1 cellular context compared by ENCODE assay signal in the genomic region with DNA sequence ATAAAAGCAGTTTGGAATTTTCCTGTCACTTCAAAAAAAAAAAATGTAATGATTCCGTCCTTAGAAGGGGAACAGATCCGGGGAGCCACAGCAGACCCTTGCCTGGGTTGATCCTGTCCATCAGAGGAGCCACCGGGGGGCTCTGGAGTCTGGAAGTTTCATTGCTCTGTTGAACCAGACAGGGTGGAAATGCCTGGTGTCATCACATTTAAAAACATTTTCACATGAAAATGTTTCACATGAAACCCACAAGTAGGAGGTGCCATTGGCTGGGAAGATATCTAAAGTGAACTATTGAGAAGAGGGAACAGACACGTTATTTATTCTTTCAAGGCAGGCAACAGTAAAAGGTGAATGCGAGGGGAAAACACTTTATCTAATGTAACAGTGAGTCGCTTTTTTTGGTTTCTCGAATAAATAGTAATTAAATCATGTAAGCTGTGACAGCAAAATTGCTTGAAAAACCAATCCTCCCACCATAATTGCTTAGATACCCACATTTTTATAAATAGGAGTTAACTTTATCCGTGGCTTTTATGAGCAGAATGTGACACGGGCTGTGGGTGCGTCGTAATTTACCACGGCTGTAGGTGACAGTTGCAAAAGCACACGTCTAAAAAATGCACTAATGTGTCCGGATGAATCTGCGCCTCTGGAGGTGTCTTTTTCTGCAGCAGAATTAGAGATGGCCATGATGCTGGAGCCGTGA.
TF ChIP-seq lines count a peak whose summit lies in the region.

No MANE protein-coding gene starts in this region.

TF ChIP-seq in SK-N-SH, 30 proteins besides CTCF, POLR2A, EP300 and RAD21 (continued from another document):
- TF ChIP-seq, protein P1, sequence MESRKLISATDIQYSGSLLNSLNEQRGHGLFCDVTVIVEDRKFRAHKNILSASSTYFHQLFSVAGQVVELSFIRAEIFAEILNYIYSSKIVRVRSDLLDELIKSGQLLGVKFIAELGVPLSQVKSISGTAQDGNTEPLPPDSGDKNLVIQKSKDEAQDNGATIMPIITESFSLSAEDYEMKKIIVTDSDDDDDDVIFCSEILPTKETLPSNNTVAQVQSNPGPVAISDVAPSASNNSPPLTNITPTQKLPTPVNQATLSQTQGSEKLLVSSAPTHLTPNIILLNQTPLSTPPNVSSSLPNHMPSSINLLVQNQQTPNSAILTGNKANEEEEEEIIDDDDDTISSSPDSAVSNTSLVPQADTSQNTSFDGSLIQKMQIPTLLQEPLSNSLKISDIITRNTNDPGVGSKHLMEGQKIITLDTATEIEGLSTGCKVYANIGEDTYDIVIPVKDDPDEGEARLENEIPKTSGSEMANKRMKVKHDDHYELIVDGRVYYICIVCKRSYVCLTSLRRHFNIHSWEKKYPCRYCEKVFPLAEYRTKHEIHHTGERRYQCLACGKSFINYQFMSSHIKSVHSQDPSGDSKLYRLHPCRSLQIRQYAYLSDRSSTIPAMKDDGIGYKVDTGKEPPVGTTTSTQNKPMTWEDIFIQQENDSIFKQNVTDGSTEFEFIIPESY (IDR thresholded peaks at IDR 0.05; ENCODE audit: borderline replicate concordance, low read depth), result no peak
- no peak for TF ChIP-seq TEAD4 (IDR thresholded peaks at IDR 0.05; ENCODE audit: borderline replicate concordance, insufficient read depth)
- no peak for TF ChIP-seq RFX5 (IDR thresholded peaks at IDR 0.05; ENCODE audit: low read length)
- no peak for TF ChIP-seq RCOR1 (IDR thresholded peaks at IDR 0.05; ENCODE audit: low read length)
- TF ChIP-seq EZH2phosphoT487 (IDR thresholded peaks at IDR 0.05; ENCODE audit: borderline replicate concordance, low read depth), result no peak
- no peak for TF ChIP-seq FOSL2 (IDR thresholded peaks at IDR 0.05; ENCODE audit: borderline replicate concordance, low read depth)
- no peak for TF ChIP-seq USF2 (IDR thresholded peaks at IDR 0.05; ENCODE audit: borderline replicate concordance, low read depth, low read length)
- TF ChIP-seq FOXJ3 (CRISPR knock-in tag; IDR thresholded peaks at IDR 0.05), result no peak
- no peak for TF ChIP-seq GATA2 (CRISPR knock-in tag; IDR thresholded peaks at IDR 0.05)
- no peak for TF ChIP-seq POLR2AphosphoS5 (IDR thresholded peaks at IDR 0.05; ENCODE audit: low read depth, low read length)
- TF ChIP-seq, protein P2, sequence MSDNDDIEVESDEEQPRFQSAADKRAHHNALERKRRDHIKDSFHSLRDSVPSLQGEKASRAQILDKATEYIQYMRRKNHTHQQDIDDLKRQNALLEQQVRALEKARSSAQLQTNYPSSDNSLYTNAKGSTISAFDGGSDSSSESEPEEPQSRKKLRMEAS (IDR thresholded peaks at IDR 0.05; ENCODE audit: low read depth), result no peak
- TF ChIP-seq ELF1 (IDR thresholded peaks at IDR 0.05), result no peak
- TF ChIP-seq, protein P3, sequence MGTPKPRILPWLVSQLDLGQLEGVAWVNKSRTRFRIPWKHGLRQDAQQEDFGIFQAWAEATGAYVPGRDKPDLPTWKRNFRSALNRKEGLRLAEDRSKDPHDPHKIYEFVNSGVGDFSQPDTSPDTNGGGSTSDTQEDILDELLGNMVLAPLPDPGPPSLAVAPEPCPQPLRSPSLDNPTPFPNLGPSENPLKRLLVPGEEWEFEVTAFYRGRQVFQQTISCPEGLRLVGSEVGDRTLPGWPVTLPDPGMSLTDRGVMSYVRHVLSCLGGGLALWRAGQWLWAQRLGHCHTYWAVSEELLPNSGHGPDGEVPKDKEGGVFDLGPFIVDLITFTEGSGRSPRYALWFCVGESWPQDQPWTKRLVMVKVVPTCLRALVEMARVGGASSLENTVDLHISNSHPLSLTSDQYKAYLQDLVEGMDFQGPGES (IDR thresholded peaks at IDR 0.05; ENCODE audit: low read depth, low read length), result no peak
- TF ChIP-seq SMC3 (IDR thresholded peaks at IDR 0.05; ENCODE audit: low read depth, low read length), result no peak
TF ChIP-seq in SK-N-SH: peak in this region for 0.
